8 cellular contexts compared by ENCODE assay signal in genomic region chr11:65262775-65263174, GRCh38. TPM values are rescaled to one million over a fixed set of nuclear protein-coding genes. Genes with fewer than 3 reads are reported as not detected.
DNase-seq lines count a peak whose midpoint lies in the region; ATAC-seq, FAIRE-seq and TF ChIP-seq lines count a peak whose summit lies in the region.

No MANE protein-coding gene starts in this region.

- FAIRE-seq in frontal cortex (lab: Jason Lieb, UNC): no peak

- H3K4me3 ChIP-seq in NB4 (ENCODE audit: low read depth, low read length): peak overlapping the region; percentile 97
- peak overlapping the region; percentile 52 to 98 (median 82) for H3K4me3 ChIP-seq in dorsolateral prefrontal cortex
- peak overlapping the region; percentile 63 for H3K4me3 ChIP-seq in neuron (ENCODE audit: low read length)

- CTCF ChIA-PET in Calu3 (lab: Charles Lee): interaction anchor here (1.1 to 1.9 kb wide), 5 partner anchors 13 to 71 kb away, joined by 4 to 12 read pairs (median 6); partner anchors contain the start of gene DPF2

- TF ChIP-seq CTCF in Calu3 (IDR thresholded peaks at IDR 0.05; ENCODE audit: unreplicated experiment) (no peak), NB4 (IDR thresholded peaks at IDR 0.05; ENCODE audit: low read depth, low read length) (no peak), dorsolateral prefrontal cortex (IDR thresholded peaks at IDR 0.05 in 54 of 56, conservative IDR thresholded peaks at IDR 0.05 in 2 of 56; ENCODE audit: low read depth in 1 of 56, partially characterized antibody in 56 of 56) (no peak)

- DNase-seq in Calu3 (no peak), NB4 (ENCODE audit: low read depth) (peak; percentile 30), dorsolateral prefrontal cortex (no peak), frontal cortex (ENCODE audit: low spot score in 2 of 2) (no peak)

- H3K9me3 Mint-ChIP-seq in Calu3 (ENCODE audit: low read depth, unreplicated experiment): no peaks in the 10 kb centered on the region

- peaks cover 7% of the 10 kb centered on the region for H3K4me1 ChIP-seq in neuron (ENCODE audit: insufficient read depth, low read length)

- no peak for TF ChIP-seq POLR2A in NB4 (IDR thresholded peaks at IDR 0.05; ENCODE audit: extremely low read depth, insufficient read length)

- H3K27ac ChIP-seq in dorsolateral prefrontal cortex: peak overlapping the region in 22 of 59 donors; percentile 11 to 99 (median 93)

- H3K4me1 Mint-ChIP-seq in Calu3 (ENCODE audit: low read depth, unreplicated experiment): peaks cover 29% of the 10 kb centered on the region

- peak overlapping the region; percentile 72 for H3K4me3 Mint-ChIP-seq in Calu3 (ENCODE audit: low read depth, unreplicated experiment)

- intact Hi-C loops in Calu3 (cut with micrococcal nuclease; ENCODE audit: unreplicated experiment) (no loop called here), dorsolateral prefrontal cortex (cut with DNase I) (loop anchor here in 1 of 2 donors (5.0 kb wide), 1 partner anchor 60 kb away; no protein-coding TSS in a partner anchor)

- peak overlapping the region; percentile 5 for H3K27ac Mint-ChIP-seq in Calu3 (ENCODE audit: unreplicated experiment)

- no peak overlapping the region for H2AFZ ChIP-seq in neuron (ENCODE audit: low read depth, low read length)

- no peaks in the 10 kb centered on the region for H3K27me3 Mint-ChIP-seq in Calu3 (ENCODE audit: unreplicated experiment)

- H3K36me3 Mint-ChIP-seq in Calu3 (ENCODE audit: insufficient read depth, unreplicated experiment): peaks cover 32% of the 10 kb centered on the region

- H3K36me3 ChIP-seq in neuron (ENCODE audit: insufficient read depth, low read length): peaks cover 23% of the 10 kb centered on the region

- TSS peak; percentile 75 for BruUV-seq in Calu3 (replicated peaks; lab: Mats Ljungman, UMichigan)

- no peak for ATAC-seq in GM21367 (IDR thresholded peaks at IDR 0.05; ENCODE audit: unreplicated experiment)
- no peak for ATAC-seq in GM19455 (IDR thresholded peaks at IDR 0.05; ENCODE audit: unreplicated experiment)
- no peak for ATAC-seq in HG02938 (IDR thresholded peaks at IDR 0.05; ENCODE audit: unreplicated experiment)

- no peaks in the 10 kb centered on the region for H3K9me3 ChIP-seq in neuron (ENCODE audit: low read length)

- no peaks in the 10 kb centered on the region for H3K27me3 ChIP-seq in dorsolateral prefrontal cortex
- no peaks in the 10 kb centered on the region for H3K27me3 ChIP-seq in neuron (ENCODE audit: insufficient read depth, low read length)

RNA-seq across cellular contexts. Expression of gene POLA2, which starts 1.0 kb away (rescaled TPM):
- total RNA-seq in Calu3 (2022): 34.4 and 40.4 TPM in 2 replicates
- total RNA-seq in dorsolateral prefrontal cortex: 10 to 100 TPM in 36 of 120 experiments, 1 to 10 TPM in 84; 4.5 to 16.1 (median 8.9) TPM
- total RNA-seq in frontal cortex: 2.9 TPM

RNA-seq across cellular contexts. Expression of gene CDC42EP2, which starts 51.9 kb away (rescaled TPM):
- total RNA-seq in Calu3 (2022) (35.6 and 43.2 TPM in 2 replicates), dorsolateral prefrontal cortex (10 to 100 TPM in 115 of 120 experiments, 1 to 10 TPM in 5; 7.5 to 83.6 (median 20.5) TPM), frontal cortex (6.1 TPM)
